ENCODE assay signal across 16 cellular contexts in genomic region chr4:165715989-165716388, GRCh38.
"Had no signal": no experiment of that assay in that cellular context is flagged by ENCODE, and none has a peak within 500 bp of the region (broad histone marks: within the 10 kb centered on the region; RNA-seq: fewer than 3 reads in every experiment).

No MANE protein-coding gene starts in this region.

- H3K4me3 ChIP-seq: body of pancreas, esophagus muscularis mucosa, gastroesophageal sphincter, prostate gland, SJSA1, testis, upper lobe of right lung had no signal

- H3K27ac ChIP-seq: body of pancreas, esophagus muscularis mucosa, gastroesophageal sphincter, prostate gland, SJSA1, testis, upper lobe of right lung, WERI-Rb-1 had no signal

- H3K9me3 ChIP-seq: body of pancreas, esophagus muscularis mucosa, gastroesophageal sphincter, prostate gland, SJSA1, testis, upper lobe of right lung had no signal

- H3K27me3 ChIP-seq: body of pancreas, esophagus muscularis mucosa, gastroesophageal sphincter, SJSA1, testis, upper lobe of right lung had no signal

- H3K4me1 ChIP-seq: esophagus muscularis mucosa, gastroesophageal sphincter, prostate gland, SJSA1, testis, upper lobe of right lung had no signal

- ATAC-seq: activated T-helper 17 cell treated with anti-CD3 and anti-CD28 coated beads, Interleukin-2, amount 50 U/mL, for 72 hours; body of pancreas; gastroesophageal sphincter; left colon; natural killer cell; upper lobe of right lung had no signal

- DNase-seq: activated CD4-positive, alpha-beta T cell treated with anti-CD3 and anti-CD28 coated beads for 48 hours; activated naive CD4-positive, alpha-beta T cell treated with anti-CD3 and anti-CD28 coated beads for 36 hours; body of pancreas; hypothalamus; left colon; natural killer cell; stimulated activated CD4-positive, alpha-beta T cell treated with anti-CD3 and anti-CD28 coated beads, Interleukin-15, amount 100 ng/mL, for 24 hours; stimulated activated CD4-positive, alpha-beta T cell treated with anti-CD3 and anti-CD28 coated beads, Interleukin-4, amount 100 ng/mL, for 24 hours; testis; upper lobe of right lung; WERI-Rb-1 had no signal

- H3K36me3 ChIP-seq: esophagus muscularis mucosa, gastroesophageal sphincter, prostate gland, SJSA1, upper lobe of right lung, WERI-Rb-1 had no signal
